Comparison of ENCODE assay signal across 22 cellular contexts in genomic region chr6:52089758-52090348, GRCh38. TPM values are rescaled to one million over a fixed set of nuclear protein-coding genes. Genes with fewer than 3 reads are reported as not detected.
DNase-seq lines count a peak whose midpoint lies in the region; ATAC-seq and TF ChIP-seq lines count a peak whose summit lies in the region.
"Had no signal": no experiment of that assay in that cellular context is flagged by ENCODE, and none has a peak within 500 bp of the region (broad histone marks: within the 10 kb centered on the region; RNA-seq: fewer than 3 reads in every experiment).

No MANE protein-coding gene starts in this region.

- H3K36me3 ChIP-seq in upper lobe of left lung = no peaks in the 10 kb centered on the region
- no peaks in the 10 kb centered on the region for H3K36me3 ChIP-seq in spleen
- H3K36me3 ChIP-seq: BLaER1 had no signal

- TF ChIP-seq EP300 in upper lobe of left lung (IDR thresholded peaks at IDR 0.05) = no peak

- no peak for TF ChIP-seq CTCF in epithelial cell of proximal tubule (conservative IDR thresholded peaks at IDR 0.05; ENCODE audit: low read depth, low read length)
- TF ChIP-seq CTCF in upper lobe of left lung (IDR thresholded peaks at IDR 0.05) = no peak
- no peak for TF ChIP-seq CTCF in spleen (IDR thresholded peaks at IDR 0.05 in 8 of 11, conservative IDR thresholded peaks at IDR 0.05 in 3 of 11)

- no peak overlapping the region for H3K4me3 ChIP-seq in epithelial cell of proximal tubule (ENCODE audit: low read depth, low read length)
- H3K4me3 ChIP-seq in upper lobe of left lung = no peak overlapping the region
- no peak overlapping the region for H3K4me3 ChIP-seq in spleen
- H3K4me3 ChIP-seq: BLaER1 had no signal

- DNase-seq in DMS53 (lab: John Stamatoyannopoulos, UW) (peak; percentile 43), DMS53 treated with DMSO at 0.1 percent for 48 hours (lab: John Stamatoyannopoulos, UW; ENCODE audit: unreplicated experiment) (no peak), OCI-M1 (lab: John Stamatoyannopoulos, UW) (peak; percentile 14), epithelial cell of proximal tubule (ENCODE audit: low read depth) (peak; percentile 35), upper lobe of left lung (no peak), AG08396 (ENCODE audit: low spot score) (no peak), spleen (no peak)
- no peak for DNase-seq in effector CD4-positive, alpha-beta T cell
- DNase-seq: activated CD4-positive, alpha-beta T cell treated with anti-CD3 and anti-CD28 coated beads for 1 hour; activated effector memory CD4-positive, alpha-beta T cell treated with Interleukin-2 at 50 U/mL for 16 hours; amygdala; DMS 273 treated with DMSO at 0.1 percent for 48 hours; mesenchymal stem cell; natural killer cell; NCI-H2081 treated with DMSO at 0.1 percent for 48 hours; NCI-H524; posterior cingulate gyrus; small intestine; substantia nigra had no signal

- no peak overlapping the region for H3K27ac ChIP-seq in upper lobe of left lung
- no peak overlapping the region for H3K27ac ChIP-seq in spleen
- H3K27ac ChIP-seq: 22Rv1, BLaER1 had no signal

- TF ChIP-seq POLR2A in upper lobe of left lung (IDR thresholded peaks at IDR 0.05) (no peak), spleen (IDR thresholded peaks at IDR 0.05) (no peak)

- H3K9me3 ChIP-seq in upper lobe of left lung (no peaks in the 10 kb centered on the region), spleen (no peaks in the 10 kb centered on the region)
- H3K9me3 ChIP-seq: BLaER1 had no signal

- 58 to 69% methylated on average over 2 of the region's 2 CpGs for WGBS in upper lobe of left lung, 2 donors
- 54 to 78% (median 58%) methylated on average over 2 of the region's 2 CpGs for WGBS in spleen, 5 donors

- peak; percentile 26 to 34 for ATAC-seq in upper lobe of left lung (ENCODE audit: low FRiP score in 2 of 2)
- ATAC-seq: natural killer cell had no signal

- no peaks in the 10 kb centered on the region for H3K27me3 ChIP-seq in upper lobe of left lung
- H3K27me3 ChIP-seq in spleen (replicated peaks in 1 of 7) = no peaks in the 10 kb centered on the region
- H3K27me3 ChIP-seq: BLaER1 had no signal

- H3K4me1 ChIP-seq in upper lobe of left lung (no peaks in the 10 kb centered on the region), spleen (no peaks in the 10 kb centered on the region)
- H3K4me1 ChIP-seq: BLaER1 had no signal

- intact Hi-C loops in spleen (cut with DNase I; ENCODE audit: low total_unique reads) = no loop called here

RNA-seq across cellular contexts. Expression of gene PKHD1, which starts 2.4 kb away (rescaled TPM):
- total RNA-seq in epithelial cell of proximal tubule (1.7 and 1.9 TPM in 2 replicates), upper lobe of left lung (1 to 10 TPM in 1 of 6 donors, under 1 TPM in 5; 0.10 to 1.0 (median 0.34) TPM), spleen (not detected)
- not detected for polyA plus RNA-seq in spleen
- total RNA-seq: fibroblast of lung, natural killer cell had no signal
- polyA plus RNA-seq: fibroblast of lung had no signal

Comparison
In these comparisons a context has a peak if more than half of its experiments do, and no peak if none do; other contexts are left out.
1. DNase-seq: peak in DMS53 (single experiment), OCI-M1 (single experiment) and epithelial cell of proximal tubule (single experiment); none in DMS53 treated with DMSO at 0.1 percent for 48 hours (single experiment), upper lobe of left lung (0 of 2), AG08396 (single experiment), spleen (single experiment) and effector CD4-positive, alpha-beta T cell (single experiment).